Comparison of ENCODE assay signal across 12 cellular contexts in genomic region chr2:181471783-181472182, GRCh38. TPM values are rescaled to one million over a fixed set of nuclear protein-coding genes. Genes with fewer than 3 reads are reported as not detected.
DNase-seq lines count a peak whose midpoint lies in the region; ATAC-seq lines count a peak whose summit lies in the region.
"Had no signal": no experiment of that assay in that cellular context is flagged by ENCODE, and none has a peak within 500 bp of the region (broad histone marks: within the 10 kb centered on the region; RNA-seq: fewer than 3 reads in every experiment).

No MANE protein-coding gene starts in this region.

- peaks cover 81% of the 10 kb centered on the region for H3K36me3 Mint-ChIP-seq in activated CD8-positive, alpha-beta T cell treated with anti-CD3 and anti-CD28 coated beads, Interleukin-2, amount 10 ng/mL, durations not matched to agents 7 days and 5 days (ENCODE audit: low read depth)

- CTCF ChIA-PET in activated CD8-positive, alpha-beta T cell treated with anti-CD3 and anti-CD28 coated beads, Interleukin-2, amount 10 ng/mL, durations not matched to agents 7 days and 5 days (lab: Charles Lee), result interaction anchor here (1.4 to 2.7 kb wide), 3 partner anchors 168 to 491 kb away, joined by 3 to 10 read pairs (median 4); partner anchors contain the start of gene UBE2E3

- peaks cover 71% of the 10 kb centered on the region for H3K4me1 Mint-ChIP-seq in activated CD8-positive, alpha-beta T cell treated with anti-CD3 and anti-CD28 coated beads, Interleukin-2, amount 10 ng/mL, durations not matched to agents 7 days and 5 days (ENCODE audit: low read depth)

- peak overlapping the region; percentile 20 for H3K27ac Mint-ChIP-seq in activated CD8-positive, alpha-beta T cell treated with anti-CD3 and anti-CD28 coated beads, Interleukin-2, amount 10 ng/mL, durations not matched to agents 7 days and 5 days
- H3K27ac Mint-ChIP-seq: HFFc6 had no signal

- no peaks in the 10 kb centered on the region for H3K9me3 Mint-ChIP-seq in activated CD8-positive, alpha-beta T cell treated with anti-CD3 and anti-CD28 coated beads, Interleukin-2, amount 10 ng/mL, durations not matched to agents 7 days and 5 days (ENCODE audit: insufficient read depth)
- H3K9me3 Mint-ChIP-seq: HFFc6 had no signal

- POLR2A ChIA-PET in activated CD8-positive, alpha-beta T cell treated with anti-CD3 and anti-CD28 coated beads, Interleukin-2, amount 10 ng/mL, durations not matched to agents 7 days and 5 days (lab: Charles Lee), result no interaction called here

- DNase-seq in NCI-H510A treated with DMSO at 0.1 percent for 48 hours (lab: John Stamatoyannopoulos, UW) (peak; percentile 68), NCI-H510A (lab: John Stamatoyannopoulos, UW) (no peak), myocyte (ENCODE audit: low read depth) (peak; percentile 25), NCI-H1436 (lab: John Stamatoyannopoulos, UW) (no peak), CD1c-positive myeloid dendritic cell (ENCODE audit: extremely low spot score) (no peak), NCI-H1436 treated with DMSO at 0.1 percent for 48 hours (lab: John Stamatoyannopoulos, UW) (no peak)
- DNase-seq in activated CD8-positive, alpha-beta T cell treated with anti-CD3 and anti-CD28 coated beads, Interleukin-2, amount 10 ng/mL, durations not matched to agents 7 days and 5 days, result no peak
- DNase-seq: activated effector memory CD4-positive, alpha-beta T cell treated with Interleukin-2 at 50 U/mL for 16 hours; cortex of kidney; DMS153; HFFc6 had no signal

- H3K4me3 Mint-ChIP-seq in activated CD8-positive, alpha-beta T cell treated with anti-CD3 and anti-CD28 coated beads, Interleukin-2, amount 10 ng/mL, durations not matched to agents 7 days and 5 days, result peak overlapping the region; percentile 0
- H3K4me3 Mint-ChIP-seq: HFFc6 had no signal

- H3K27me3 Mint-ChIP-seq in activated CD8-positive, alpha-beta T cell treated with anti-CD3 and anti-CD28 coated beads, Interleukin-2, amount 10 ng/mL, durations not matched to agents 7 days and 5 days (ENCODE audit: low read depth), result no peaks in the 10 kb centered on the region

- peak; percentile 43 for ATAC-seq in GM18870 (IDR thresholded peaks at IDR 0.05; ENCODE audit: unreplicated experiment)
- ATAC-seq in activated CD8-positive, alpha-beta T cell treated with anti-CD3 and anti-CD28 coated beads, Interleukin-2, amount 10 ng/mL, durations not matched to agents 7 days and 5 days, result peak; percentile 49

RNA-seq across cellular contexts. Expression of gene ITGA4, which starts 14.6 kb away (rescaled TPM):
- total RNA-seq in activated CD8-positive, alpha-beta T cell treated with anti-CD3 and anti-CD28 coated beads, Interleukin-2, amount 10 ng/mL, durations not matched to agents 7 days and 5 days, result 100 to 1,000 TPM; 144 to 152 TPM
- 14.4 and 31.9 TPM in 2 replicates for total RNA-seq in myocyte
- 23.2 TPM for polyA plus RNA-seq in myocyte (2012)

Comparison
In these comparisons a context has a peak if more than half of its experiments do, and no peak if none do; other contexts are left out.
1. DNase-seq: peak in NCI-H510A treated with DMSO at 0.1 percent for 48 hours (single experiment) and myocyte (single experiment); none in NCI-H510A (single experiment), activated CD8-positive, alpha-beta T cell treated with anti-CD3 and anti-CD28 coated beads, Interleukin-2, amount 10 ng/mL, durations not matched to agents 7 days and 5 days (single experiment), NCI-H1436 (single experiment), CD1c-positive myeloid dendritic cell (single experiment) and NCI-H1436 treated with DMSO at 0.1 percent for 48 hours (single experiment).